In the genomic region with DNA sequence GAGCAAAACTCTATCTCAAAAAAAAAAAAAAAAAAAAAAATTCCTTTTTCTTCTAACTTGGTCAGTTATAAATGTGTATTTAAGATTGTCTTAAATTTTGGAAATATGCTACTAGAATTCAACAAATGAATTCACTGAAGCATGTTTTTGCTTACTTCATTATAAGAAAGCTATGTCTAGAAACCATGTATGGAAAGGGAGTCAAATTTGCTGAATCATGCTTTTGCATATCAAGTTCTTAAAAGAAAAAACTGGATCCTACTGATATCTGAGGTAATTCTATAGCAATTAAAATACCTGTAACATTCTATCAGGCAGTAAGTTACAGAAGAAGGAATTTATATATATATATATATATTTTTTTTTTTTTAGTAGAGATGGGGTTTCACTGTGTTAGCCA, we compare ENCODE assay signal across 26 cellular contexts.
"Had no signal": no experiment of that assay in that cellular context is flagged by ENCODE, and none has a peak within 500 bp of the region (broad histone marks: within the 10 kb centered on the region; RNA-seq: fewer than 3 reads in every experiment).

No MANE protein-coding gene starts in this region.

- H3K9me3 Mint-ChIP-seq: activated T-cell treated with anti-CD3 and anti-CD28 coated beads, Interleukin-2, amount 50 U/mL, for 72 hours; central memory CD8-positive, alpha-beta T cell; dendritic cell treated with granulocyte-macrophage colony-stimulating factor and Interleukin-4, amounts not matched to agents 40 ng/mL and 50 ng/mL, for 4 days; endodermal cell; natural killer cell treated with Interleukin-12 subunit alpha and Interleukin-12 subunit beta and Interleukin-15 and Interleukin-18, amount 100 ng/mL, for 72 hours; stimulated activated naive CD8-positive, alpha-beta T cell treated with anti-CD3 and anti-CD28 coated beads, Interleukin-15, Interleukin-2, amounts not matched to agents 100 ng/mL and 50 ng/mL, for 24 hours had no signal

- H3K4me2 ChIP-seq: hepatocyte had no signal

- H3K27ac ChIP-seq: esophagus squamous epithelium, thoracic aorta had no signal

- H3K27me3 ChIP-seq: esophagus squamous epithelium, hepatocyte, spleen had no signal

- H3K4me1 Mint-ChIP-seq: endodermal cell had no signal

- DNase-seq: activated CD4-positive, alpha-beta T cell treated with anti-CD3 and anti-CD28 coated beads, Interleukin-2, amount 50 U/mL, for 1 hour; activated CD8-positive, alpha-beta memory T cell treated with anti-CD3 and anti-CD28 coated beads, Interleukin-2, amount 10 ng/mL, durations not matched to agents 7 days and 5 days; activated CD8-positive, alpha-beta T cell treated with anti-CD3 and anti-CD28 coated beads, Interleukin-2, amount 10 ng/mL, durations not matched to agents 7 days and 5 days; activated effector memory CD4-positive, alpha-beta T cell treated with Interleukin-2 at 50 U/mL for 16 hours; activated naive CD4-positive, alpha-beta T cell treated with Interleukin-2 at 50 U/mL for 16 hours; activated T-cell treated with anti-CD3 and anti-CD28 coated beads, Interleukin-2, amount 50 U/mL, for 72 hours; anterior cingulate cortex; endodermal cell; esophagus squamous epithelium; foreskin melanocyte; islet precursor cell; left ventricle myocardium superior; mucosa of descending colon; right cardiac atrium; spleen; stimulated activated CD4-positive, alpha-beta T cell treated with anti-CD3 and anti-CD28 coated beads, Interleukin-2, amount 100 ng/mL, for 48 hours; trophoblast cell had no signal

- H3K4me3 ChIP-seq: esophagus squamous epithelium, hepatocyte, mucosa of descending colon, spleen, thoracic aorta had no signal

- FAIRE-seq: bronchial epithelial cell, urothelium cell line had no signal

- H3K27me3 Mint-ChIP-seq: activated CD8-positive, alpha-beta memory T cell treated with anti-CD3 and anti-CD28 coated beads, Interleukin-2, amount 10 ng/mL, durations not matched to agents 7 days and 5 days; activated naive CD8-positive, alpha-beta T cell; central memory CD8-positive, alpha-beta T cell; dendritic cell treated with granulocyte-macrophage colony-stimulating factor and Interleukin-4, amounts not matched to agents 40 ng/mL and 50 ng/mL, for 4 days; natural killer cell treated with Interleukin-12 subunit alpha and Interleukin-12 subunit beta and Interleukin-15 and Interleukin-18, amount 100 ng/mL, for 72 hours; stimulated activated naive CD8-positive, alpha-beta T cell treated with anti-CD3 and anti-CD28 coated beads, Interleukin-15, Interleukin-2, amounts not matched to agents 100 ng/mL and 50 ng/mL, for 24 hours had no signal

- H3K9me3 ChIP-seq: esophagus squamous epithelium, mucosa of descending colon, spleen, thoracic aorta had no signal

- H3K4me3 Mint-ChIP-seq: activated CD8-positive, alpha-beta memory T cell treated with anti-CD3 and anti-CD28 coated beads, Interleukin-2, amount 10 ng/mL, durations not matched to agents 7 days and 5 days; activated CD8-positive, alpha-beta T cell treated with anti-CD3 and anti-CD28 coated beads, Interleukin-2, amount 10 ng/mL, durations not matched to agents 7 days and 5 days; activated naive CD8-positive, alpha-beta T cell; activated T-cell treated with anti-CD3 and anti-CD28 coated beads, Interleukin-2, amount 50 U/mL, for 72 hours; central memory CD8-positive, alpha-beta T cell; dendritic cell treated with granulocyte-macrophage colony-stimulating factor and Interleukin-4, amounts not matched to agents 40 ng/mL and 50 ng/mL, for 4 days; endodermal cell; natural killer cell treated with Interleukin-12 subunit alpha and Interleukin-12 subunit beta and Interleukin-15 and Interleukin-18, amount 100 ng/mL, for 72 hours; stimulated activated naive CD8-positive, alpha-beta T cell treated with anti-CD3 and anti-CD28 coated beads, Interleukin-15, Interleukin-2, amounts not matched to agents 100 ng/mL and 50 ng/mL, for 24 hours had no signal

- ATAC-seq: activated CD8-positive, alpha-beta memory T cell treated with anti-CD3 and anti-CD28 coated beads, Interleukin-2, amount 10 ng/mL, durations not matched to agents 7 days and 5 days; activated CD8-positive, alpha-beta T cell treated with anti-CD3 and anti-CD28 coated beads, Interleukin-2, amount 10 ng/mL, durations not matched to agents 7 days and 5 days; activated T-cell treated with anti-CD3 and anti-CD28 coated beads, Interleukin-2, amount 50 U/mL, for 72 hours; mucosa of descending colon; natural killer cell treated with Interleukin-12 subunit alpha and Interleukin-12 subunit beta and Interleukin-15 and Interleukin-18, amount 100 ng/mL, for 72 hours; right cardiac atrium had no signal

- H3K27ac Mint-ChIP-seq: activated CD8-positive, alpha-beta memory T cell treated with anti-CD3 and anti-CD28 coated beads, Interleukin-2, amount 10 ng/mL, durations not matched to agents 7 days and 5 days; activated CD8-positive, alpha-beta T cell treated with anti-CD3 and anti-CD28 coated beads, Interleukin-2, amount 10 ng/mL, durations not matched to agents 7 days and 5 days; activated naive CD8-positive, alpha-beta T cell; activated T-cell treated with anti-CD3 and anti-CD28 coated beads, Interleukin-2, amount 50 U/mL, for 72 hours; dendritic cell treated with granulocyte-macrophage colony-stimulating factor and Interleukin-4, amounts not matched to agents 40 ng/mL and 50 ng/mL, for 4 days; natural killer cell treated with Interleukin-12 subunit alpha and Interleukin-12 subunit beta and Interleukin-15 and Interleukin-18, amount 100 ng/mL, for 72 hours; stimulated activated naive CD8-positive, alpha-beta T cell treated with anti-CD3 and anti-CD28 coated beads, Interleukin-15, Interleukin-2, amounts not matched to agents 100 ng/mL and 50 ng/mL, for 24 hours had no signal
